Comparison of ENCODE assay signal across 23 cellular contexts in genomic region chr2:176626796-176627195, GRCh38.
"Had no signal": no experiment of that assay in that cellular context is flagged by ENCODE, and none has a peak within 500 bp of the region (broad histone marks: within the 10 kb centered on the region; RNA-seq: fewer than 3 reads in every experiment).

No MANE protein-coding gene starts in this region.

- H3K36me3 Mint-ChIP-seq: memory B cell, natural killer cell had no signal

- H3K4me2 ChIP-seq: smooth muscle cell had no signal

- H3K27ac ChIP-seq: colonic mucosa, neutrophil, parathyroid adenoma, suprapubic skin, thyroid gland, vagina had no signal

- H3K9me3 ChIP-seq: colonic mucosa, neutrophil, suprapubic skin, thyroid gland, vagina had no signal

- H3K27ac Mint-ChIP-seq: dendritic cell treated with granulocyte-macrophage colony-stimulating factor and Interleukin-4, amounts not matched to agents 40 ng/mL and 50 ng/mL, for 4 days; memory B cell; natural killer cell; progenitor cell of endocrine pancreas; stimulated activated naive CD8-positive, alpha-beta T cell treated with anti-CD3 and anti-CD28 coated beads, Interleukin-15, amount 100 ng/mL, for 72 hours had no signal

- H3K27me3 ChIP-seq: colonic mucosa, thyroid gland, vagina had no signal

- H3K9me3 Mint-ChIP-seq: dendritic cell treated with granulocyte-macrophage colony-stimulating factor and Interleukin-4, amounts not matched to agents 40 ng/mL and 50 ng/mL, for 4 days; memory B cell; natural killer cell; stimulated activated naive CD8-positive, alpha-beta T cell treated with anti-CD3 and anti-CD28 coated beads, Interleukin-15, amount 100 ng/mL, for 72 hours had no signal

- H2AFZ ChIP-seq: parathyroid adenoma had no signal

- H3K4me3 ChIP-seq: colonic mucosa, lung, smooth muscle cell, suprapubic skin, thyroid gland, vagina had no signal

- H3K4me1 Mint-ChIP-seq: memory B cell; natural killer cell; stimulated activated naive CD8-positive, alpha-beta T cell treated with anti-CD3 and anti-CD28 coated beads, Interleukin-15, amount 100 ng/mL, for 72 hours had no signal

- ATAC-seq: left lobe of liver; natural killer cell; sciatic nerve; stimulated activated naive CD8-positive, alpha-beta T cell treated with anti-CD3 and anti-CD28 coated beads, Interleukin-15, amount 100 ng/mL, for 72 hours had no signal

- H3K4me1 ChIP-seq: colonic mucosa, parathyroid adenoma, suprapubic skin, thyroid gland, vagina had no signal

- H3K4me3 Mint-ChIP-seq: dendritic cell treated with granulocyte-macrophage colony-stimulating factor and Interleukin-4, amounts not matched to agents 40 ng/mL and 50 ng/mL, for 4 days; memory B cell; natural killer cell; stimulated activated naive CD8-positive, alpha-beta T cell treated with anti-CD3 and anti-CD28 coated beads, Interleukin-15, amount 100 ng/mL, for 72 hours had no signal

- H3K9ac ChIP-seq: parathyroid adenoma had no signal

- H3K36me3 ChIP-seq: colonic mucosa, neutrophil, suprapubic skin, thyroid gland, vagina had no signal

- DNase-seq: colonic mucosa; effector memory CD4-positive, alpha-beta T cell; head of caudate nucleus; natural killer cell; stimulated activated CD4-positive, alpha-beta T cell treated with anti-CD3 and anti-CD28 coated beads, Interleukin-12 subunit alpha, Interleukin-12 subunit beta, amount 100 ng/mL, for 4 hours; stimulated activated CD4-positive, alpha-beta T cell treated with anti-CD3 and anti-CD28 coated beads, Interleukin-1b, Interleukin-23, amount 100 ng/mL, for 48 hours; stimulated activated CD4-positive, alpha-beta T cell treated with anti-CD3 and anti-CD28 coated beads, Interleukin-4, amount 100 ng/mL, for 1 hour; stimulated activated CD8-positive, alpha-beta memory T cell treated with anti-CD3 and anti-CD28 coated beads, Interleukin-4, amount 100 ng/mL, for 48 hours; stimulated activated naive CD4-positive, alpha-beta T cell; stimulated activated naive CD8-positive, alpha-beta T cell treated with anti-CD3 and anti-CD28 coated beads, Interleukin-15, amount 100 ng/mL, for 72 hours; thyroid gland; trophoblast cell had no signal
